Comparison of ENCODE assay signal across 19 cellular contexts in genomic region chr10:124325998-124326636, GRCh38.
DNase-seq lines count a peak whose midpoint lies in the region; ATAC-seq and TF ChIP-seq lines count a peak whose summit lies in the region.
"Had no signal": no experiment of that assay in that cellular context is flagged by ENCODE, and none has a peak within 500 bp of the region (broad histone marks: within the 10 kb centered on the region; RNA-seq: fewer than 3 reads in every experiment).

No MANE protein-coding gene starts in this region.

- no peaks in the 10 kb centered on the region for H3K27me3 Mint-ChIP-seq in osteocyte (ENCODE audit: unreplicated experiment)

- intact Hi-C loops in left colon (cut with DNase I, micrococcal nuclease): no loop called here

- no peak for ATAC-seq in left colon

- H3K9me3 Mint-ChIP-seq in osteocyte (ENCODE audit: unreplicated experiment): no peaks in the 10 kb centered on the region

- peak; percentile 39 for DNase-seq in activated CD8-positive, alpha-beta memory T cell treated with anti-CD3 and anti-CD28 coated beads, Interleukin-2, amount 50 U/mL, for 48 hours
- DNase-seq in activated CD8-positive, alpha-beta memory T cell treated with anti-CD3 and anti-CD28 coated beads, Interleukin-2, amount 50 U/mL, for 4 hours: no peak
- peak; percentile 43 for DNase-seq in islet precursor cell
- DNase-seq in osteocyte (ENCODE audit: extremely low spot score, unreplicated experiment): peak; percentile 64
- DNase-seq in left colon: no peak
- DNase-seq in NCI-H1694 (lab: John Stamatoyannopoulos, UW): no peak
- no peak for DNase-seq in activated CD4-positive, alpha-beta T cell treated with anti-CD3 and anti-CD28 coated beads, Interleukin-2, amount 50 U/mL, for 1 hour
- DNase-seq: AML-193; C1 segment of cervical spinal cord; Calu3; CD8-positive, alpha-beta memory T cell; IMR-90; NCI-H1105; NCI-H146; NCI-H2029 treated with DMSO at 0.1 percent for 48 hours; NCI-H226; NCI-H510A treated with DMSO at 0.1 percent for 48 hours; NCI-H748 treated with DMSO at 0.1 percent for 48 hours; Peyer's patch had no signal

- H3K27ac Mint-ChIP-seq in osteocyte (ENCODE audit: unreplicated experiment): no peak overlapping the region
- H3K27ac Mint-ChIP-seq: CD8-positive, alpha-beta memory T cell had no signal

- H3K36me3 Mint-ChIP-seq in osteocyte (ENCODE audit: unreplicated experiment): peaks cover 5% of the 10 kb centered on the region
- H3K36me3 Mint-ChIP-seq: CD8-positive, alpha-beta memory T cell had no signal

- no peak overlapping the region for H3K4me3 Mint-ChIP-seq in osteocyte (ENCODE audit: unreplicated experiment)
- H3K4me3 Mint-ChIP-seq: CD8-positive, alpha-beta memory T cell had no signal

- peaks cover 14% of the 10 kb centered on the region for H3K4me1 Mint-ChIP-seq in osteocyte (ENCODE audit: unreplicated experiment)
- H3K4me1 Mint-ChIP-seq: CD8-positive, alpha-beta memory T cell had no signal

- TF ChIP-seq CTCF in osteocyte (IDR thresholded peaks at IDR 0.05): no peak

Comparison
In these comparisons a context has a peak if more than half of its experiments do, and no peak if none do; other contexts are left out.
1. DNase-seq: peak in activated CD8-positive, alpha-beta memory T cell treated with anti-CD3 and anti-CD28 coated beads, Interleukin-2, amount 50 U/mL, for 48 hours (single experiment), islet precursor cell (single experiment) and osteocyte (single experiment); none in activated CD8-positive, alpha-beta memory T cell treated with anti-CD3 and anti-CD28 coated beads, Interleukin-2, amount 50 U/mL, for 4 hours (single experiment), left colon (0 of 2), NCI-H1694 (single experiment) and activated CD4-positive, alpha-beta T cell treated with anti-CD3 and anti-CD28 coated beads, Interleukin-2, amount 50 U/mL, for 1 hour (single experiment).